1 cellular context compared by ENCODE assay signal in genomic region chr11:62552465-62552782, GRCh38.
TF ChIP-seq lines count a peak whose summit lies in the region.

No MANE protein-coding gene starts in this region.

TF ChIP-seq in H1, 55 proteins besides CTCF, POLR2A, EP300 and RAD21:
- TF ChIP-seq E2F6 (IDR thresholded peaks at IDR 0.05) (no peak), CHD2 (IDR thresholded peaks at IDR 0.05; ENCODE audit: low read length) (no peak), EGR1 (IDR thresholded peaks at IDR 0.05; ENCODE audit: borderline replicate concordance, low read depth, low read length) (no peak), BRCA1 (IDR thresholded peaks at IDR 0.05; ENCODE audit: low read depth, low read length) (no peak), TAF7 (optimal IDR thresholded peaks at IDR 0.05; ENCODE audit: borderline replicate concordance, low read depth, low read length) (no peak), CREB1 (IDR thresholded peaks at IDR 0.05) (0 out of 2 replicates have a peak, but pooled peaks have one; percentile 17), SP1 (IDR thresholded peaks at IDR 0.05; ENCODE audit: low read depth, low read length) (peak; percentile 75), CEBPB (IDR thresholded peaks at IDR 0.05; ENCODE audit: low read depth, low read length) (no peak)
